8 cellular contexts compared by ENCODE assay signal in genomic region chr2:172102858-172103359, GRCh38. TPM values are rescaled to one million over a fixed set of nuclear protein-coding genes. Genes with fewer than 3 reads are reported as not detected.
DNase-seq lines count a peak whose midpoint lies in the region; ATAC-seq lines count a peak whose summit lies in the region.

Gene DLX2 (minus strand): TSS chr2:172102900. CDS start chr2:172102538, 362 bp downstream.

- peak within 1 kb of the TSS; percentile 29 for H3K4me3 ChIP-seq in mucosa of stomach (ENCODE audit: low read length)

- peaks cover 49% of the 10 kb centered on the region for H3K4me1 ChIP-seq in mucosa of stomach (ENCODE audit: control insufficient read depth, insufficient read depth, low read length)

- H3K9ac ChIP-seq in mucosa of stomach (ENCODE audit: low read length) = no peak within 1 kb of the TSS

- ATAC-seq in GM19397 (IDR thresholded peaks at IDR 0.05; ENCODE audit: unreplicated experiment) (peak; percentile 74), HG03457 (IDR thresholded peaks at IDR 0.05; ENCODE audit: unreplicated experiment) (peak; percentile 56)

- DNase-seq in CMK (ENCODE audit: low read depth) (peak; percentile 66), NCI-H748 treated with DMSO at 0.1 percent for 48 hours (lab: John Stamatoyannopoulos, UW) (peak; percentile 97), epithelial cell of prostate (ENCODE audit: low read depth, low spot score) (no peak)
- DNase-seq in activated CD4-positive, alpha-beta memory T cell treated with anti-CD3 and anti-CD28 coated beads, Interleukin-2, amount 10 ng/mL, durations not matched to agents 7 days and 5 days = peak; percentile 78

- POLR2A ChIA-PET in activated CD4-positive, alpha-beta memory T cell treated with anti-CD3 and anti-CD28 coated beads, Interleukin-2, amount 10 ng/mL, durations not matched to agents 7 days and 5 days (lab: Charles Lee) = interaction anchor here (1.1 to 3.8 kb wide), 4 partner anchors 11 to 180 kb away, joined by 3 to 17 read pairs (median 8); no protein-coding TSS in a partner anchor

- H3K36me3 Mint-ChIP-seq in activated CD4-positive, alpha-beta memory T cell treated with anti-CD3 and anti-CD28 coated beads, Interleukin-2, amount 10 ng/mL, durations not matched to agents 7 days and 5 days (ENCODE audit: low read depth) = peaks cover 11% of the 10 kb centered on the region
- peaks cover 5% of the 10 kb centered on the region for H3K36me3 Mint-ChIP-seq in stimulated activated naive CD8-positive, alpha-beta T cell treated with anti-CD3 and anti-CD28 coated beads, Interleukin-15, Interleukin-2, amounts not matched to agents 100 ng/mL and 50 ng/mL, for 24 hours (ENCODE audit: low read depth)

- peak within 1 kb of the TSS; percentile 73 for H3K4me3 Mint-ChIP-seq in activated CD4-positive, alpha-beta memory T cell treated with anti-CD3 and anti-CD28 coated beads, Interleukin-2, amount 10 ng/mL, durations not matched to agents 7 days and 5 days
- H3K4me3 Mint-ChIP-seq in stimulated activated naive CD8-positive, alpha-beta T cell treated with anti-CD3 and anti-CD28 coated beads, Interleukin-15, Interleukin-2, amounts not matched to agents 100 ng/mL and 50 ng/mL, for 24 hours = peak within 1 kb of the TSS; percentile 76

- peaks cover 58% of the 10 kb centered on the region for H3K4me1 Mint-ChIP-seq in activated CD4-positive, alpha-beta memory T cell treated with anti-CD3 and anti-CD28 coated beads, Interleukin-2, amount 10 ng/mL, durations not matched to agents 7 days and 5 days
- peaks cover 60% of the 10 kb centered on the region for H3K4me1 Mint-ChIP-seq in stimulated activated naive CD8-positive, alpha-beta T cell treated with anti-CD3 and anti-CD28 coated beads, Interleukin-15, Interleukin-2, amounts not matched to agents 100 ng/mL and 50 ng/mL, for 24 hours (ENCODE audit: low read depth)

- H3K9me3 Mint-ChIP-seq in activated CD4-positive, alpha-beta memory T cell treated with anti-CD3 and anti-CD28 coated beads, Interleukin-2, amount 10 ng/mL, durations not matched to agents 7 days and 5 days = no peaks in the 10 kb centered on the region
- H3K9me3 Mint-ChIP-seq in stimulated activated naive CD8-positive, alpha-beta T cell treated with anti-CD3 and anti-CD28 coated beads, Interleukin-15, Interleukin-2, amounts not matched to agents 100 ng/mL and 50 ng/mL, for 24 hours = no peaks in the 10 kb centered on the region

- peak within 1 kb of the TSS; percentile 20 for H3K27ac ChIP-seq in epithelial cell of prostate

- H3K27me3 ChIP-seq in mucosa of stomach (ENCODE audit: control insufficient read depth, insufficient read depth, low read length) = peaks cover 99% of the 10 kb centered on the region

- H3K36me3 ChIP-seq in mucosa of stomach (ENCODE audit: control insufficient read depth, insufficient read depth, low read length) = no peaks in the 10 kb centered on the region

- CTCF ChIA-PET in activated CD4-positive, alpha-beta memory T cell treated with anti-CD3 and anti-CD28 coated beads, Interleukin-2, amount 10 ng/mL, durations not matched to agents 7 days and 5 days (lab: Charles Lee) = interaction anchor here (0.6 to 5.5 kb wide), 16 partner anchors 10 to 530 kb away, joined by 3 to 64 read pairs (median 4); partner anchors contain the start of gene DLX1

- H3K27me3 Mint-ChIP-seq in activated CD4-positive, alpha-beta memory T cell treated with anti-CD3 and anti-CD28 coated beads, Interleukin-2, amount 10 ng/mL, durations not matched to agents 7 days and 5 days = peaks cover 80% of the 10 kb centered on the region
- H3K27me3 Mint-ChIP-seq in stimulated activated naive CD8-positive, alpha-beta T cell treated with anti-CD3 and anti-CD28 coated beads, Interleukin-15, Interleukin-2, amounts not matched to agents 100 ng/mL and 50 ng/mL, for 24 hours = peaks cover 68% of the 10 kb centered on the region

- no peak within 1 kb of the TSS for H3K27ac Mint-ChIP-seq in activated CD4-positive, alpha-beta memory T cell treated with anti-CD3 and anti-CD28 coated beads, Interleukin-2, amount 10 ng/mL, durations not matched to agents 7 days and 5 days
- H3K27ac Mint-ChIP-seq in stimulated activated naive CD8-positive, alpha-beta T cell treated with anti-CD3 and anti-CD28 coated beads, Interleukin-15, Interleukin-2, amounts not matched to agents 100 ng/mL and 50 ng/mL, for 24 hours = peak within 1 kb of the TSS; percentile 70

- no peaks in the 10 kb centered on the region for H3K9me3 ChIP-seq in mucosa of stomach (ENCODE audit: control insufficient read depth, low read length)

RNA-seq across cellular contexts. Expression of gene DLX2, which starts in this region (rescaled TPM):
- total RNA-seq in activated CD4-positive, alpha-beta memory T cell treated with anti-CD3 and anti-CD28 coated beads, Interleukin-2, amount 10 ng/mL, durations not matched to agents 7 days and 5 days = not detected

Comparison
In these comparisons a context has a peak if more than half of its experiments do, and no peak if none do; other contexts are left out.
1. Peak in DNase-seq in activated CD4-positive, alpha-beta memory T cell treated with anti-CD3 and anti-CD28 coated beads, Interleukin-2, amount 10 ng/mL, durations not matched to agents 7 days and 5 days; RNA of the gene not detected or under 1 TPM.